ENCODE assay signal across 10 cellular contexts in the genomic region with DNA sequence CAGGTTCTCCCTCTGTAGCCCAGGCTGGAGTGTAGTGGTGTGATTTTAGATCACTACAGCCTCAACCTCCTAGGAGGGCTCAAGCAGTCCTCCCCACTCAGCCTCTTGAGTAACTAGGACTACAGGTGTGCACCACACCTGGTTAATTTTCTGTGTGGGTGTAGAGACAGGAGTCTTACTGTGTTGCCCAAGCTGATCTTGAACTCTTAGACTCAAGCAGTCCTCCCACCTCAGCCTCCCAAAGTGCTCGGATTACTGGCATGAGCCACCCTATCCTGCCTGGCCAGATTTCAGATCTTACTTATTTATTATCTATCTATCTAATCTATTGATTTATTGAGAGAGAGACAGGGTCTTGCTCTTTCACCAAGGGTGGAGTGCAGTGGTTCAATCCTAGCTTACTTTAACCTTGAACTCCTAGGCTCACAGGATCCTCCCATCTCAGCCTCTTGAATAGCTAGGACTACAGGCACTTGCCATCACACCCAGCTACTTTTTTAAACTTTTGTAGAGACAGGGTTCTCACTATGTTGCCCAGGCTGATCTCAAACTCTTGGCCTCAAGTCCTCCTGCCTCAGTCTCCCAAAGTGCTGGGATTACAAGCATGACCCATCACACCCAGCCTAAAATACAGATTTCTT.
DNase-seq lines count a peak whose midpoint lies in the region; ATAC-seq, FAIRE-seq and TF ChIP-seq lines count a peak whose summit lies in the region.
"Had no signal": no experiment of that assay in that cellular context is flagged by ENCODE, and none has a peak within 500 bp of the region (broad histone marks: within the 10 kb centered on the region; RNA-seq: fewer than 3 reads in every experiment).

No MANE protein-coding gene starts in this region.

- H3K36me3 ChIP-seq in GM23248 (ENCODE audit: low read depth) (no peaks in the 10 kb centered on the region), SK-N-SH (replicated peaks in 1 of 2; ENCODE audit: control insufficient read depth in 1 of 2, insufficient read depth in 2 of 2, low read length in 1 of 2) (peaks cover 0 to 4% of the 10 kb centered on the region in 2 experiments), H1 (ENCODE audit: control insufficient read depth in 2 of 4, insufficient read depth in 4 of 4, low read length in 3 of 4) (no peaks in the 10 kb centered on the region), ovary (no peaks in the 10 kb centered on the region)

- H3K9me3 ChIP-seq in GM23248 (ENCODE audit: low read depth) = no peaks in the 10 kb centered on the region
- no peaks in the 10 kb centered on the region for H3K9me3 ChIP-seq in SK-N-SH
- no peaks in the 10 kb centered on the region for H3K9me3 ChIP-seq in H1 (ENCODE audit: insufficient read depth in 2 of 2, low read depth in 1 of 2, low read length in 1 of 2)
- H3K9me3 ChIP-seq in ovary = no peaks in the 10 kb centered on the region

- H3K4me3 ChIP-seq in GM23248 (no peak overlapping the region), SK-N-SH (ENCODE audit: low read depth in 2 of 2, low read length in 1 of 2) (no peak overlapping the region), H1 (ENCODE audit: extremely low read depth in 1 of 4, insufficient read depth in 2 of 4, low read depth in 3 of 4, low read length in 4 of 4) (no peak overlapping the region), skin epidermis (no peak overlapping the region), ovary (no peak overlapping the region)

- no peak overlapping the region for H4K8ac ChIP-seq in H1 (ENCODE audit: extremely low read depth, insufficient read depth, low read length)

- no peak for FAIRE-seq in H1 (lab: Jason Lieb, UNC)
- FAIRE-seq: islet of Langerhans had no signal

- H2AFZ ChIP-seq in GM23248 = no peak overlapping the region
- no peak overlapping the region for H2AFZ ChIP-seq in SK-N-SH (ENCODE audit: low read depth)
- H2AFZ ChIP-seq in H1 (ENCODE audit: low read length) = no peak overlapping the region

- H3K56ac ChIP-seq in H1 (replicated peaks; ENCODE audit: insufficient read length, low read depth, low read length) = no peak overlapping the region

- DNase-seq in GM23248 (no peak), SK-N-SH (no peak), H1 (ENCODE audit: low read depth in 1 of 2, low spot score in 2 of 2) (no peak), NCI-H774 (lab: John Stamatoyannopoulos, UW) (no peak), T-helper 9 cell (no peak), ovary (no peak)
- DNase-seq: MV-4-11 had no signal

- no peaks in the 10 kb centered on the region for H3K23me2 ChIP-seq in H1 (ENCODE audit: low read depth, low read length)

- peak overlapping the region; percentile 51 for H3K4ac ChIP-seq in H1 (replicated peaks; ENCODE audit: insufficient read length, low read depth, low read length)

- 0 out of 2 replicates have a peak overlapping the region, but pooled peaks have one; percentile 34 for H2BK15ac ChIP-seq in H1 (ENCODE audit: low read length)

- POLR2A ChIA-PET in SK-N-SH (lab: Yijun Ruan, JAX) = no interaction called here
- POLR2A ChIA-PET in H1 (lab: Charles Lee; ENCODE audit: partially characterized antibody) = interaction anchor here (1.3 to 11.2 kb wide), 3 partner anchors 11 to 124 kb away, joined by 3 to 137 read pairs (median 3); partner anchors contain the start of genes PTRH2 and VMP1

- H3K27ac ChIP-seq in GM23248 (peak overlapping the region; percentile 99), SK-N-SH (ENCODE audit: low read depth in 2 of 2, low read length in 1 of 2) (peak overlapping the region; percentile 87 to 100; a peak in 3 of 4 replicates), H1 (ENCODE audit: low read depth, low read length) (no peak overlapping the region), skin epidermis (peak overlapping the region in 19 of 21 experiments; percentile 66 to 96 (median 87)), ovary (peak overlapping the region in 1 of 2 donors; percentile 18)

- no peak overlapping the region for H4K5ac ChIP-seq in H1 (ENCODE audit: insufficient read length, low read depth, low read length)

- H3K79me2 ChIP-seq in GM23248 (ENCODE audit: insufficient read depth) (peaks cover 83% of the 10 kb centered on the region), SK-N-SH (ENCODE audit: insufficient read depth) (peaks cover 92% of the 10 kb centered on the region), H1 (ENCODE audit: control insufficient read depth in 1 of 2, insufficient read depth in 2 of 2, low read length in 2 of 2) (no peaks in the 10 kb centered on the region)

- H3K9ac ChIP-seq in GM23248 (peak overlapping the region; percentile 93), SK-N-SH (peak overlapping the region; percentile 95), H1 (replicated peaks in 1 of 4; ENCODE audit: extremely low read depth in 1 of 4, low read depth in 3 of 4, low read length in 3 of 4) (no peak overlapping the region; a peak in 1 of 7 replicates)

- no peak for TF ChIP-seq POLR2A in H1 (IDR thresholded peaks at IDR 0.05; ENCODE audit: control extremely low read depth in 1 of 2, low read depth in 2 of 2, low read length in 2 of 2)
- TF ChIP-seq POLR2A in ovary (IDR thresholded peaks at IDR 0.05) = no peak

- peaks cover 62% of the 10 kb centered on the region for H3K4me1 ChIP-seq in GM23248 (ENCODE audit: insufficient read depth)
- H3K4me1 ChIP-seq in SK-N-SH (ENCODE audit: control insufficient read depth in 1 of 2, insufficient read depth in 2 of 2, low read depth in 1 of 2, low read length in 1 of 2) = peaks cover 14 to 61% of the 10 kb centered on the region in 2 experiments
- peaks cover 0 to 6% (median 5%) of the 10 kb centered on the region in 4 experiments; a peak in 5 of 7 replicates for H3K4me1 ChIP-seq in H1 (replicated peaks in 1 of 4; ENCODE audit: control insufficient read depth in 3 of 4, insufficient read depth in 4 of 4, low read length in 3 of 4)
- peaks cover 13% of the 10 kb centered on the region for H3K4me1 ChIP-seq in ovary (ENCODE audit: insufficient read depth)

- H3K9me2 ChIP-seq in GM23248 (ENCODE audit: insufficient read depth) = no peaks in the 10 kb centered on the region
- no peaks in the 10 kb centered on the region for H3K9me2 ChIP-seq in SK-N-SH

- H2BK20ac ChIP-seq in H1 (ENCODE audit: low read length) = no peak overlapping the region

- CTCF ChIA-PET in SK-N-SH (lab: Yijun Ruan, JAX) (interaction anchor here (0.9 to 5.9 kb wide), 5 partner anchors 11 to 78 kb away, joined by 3 to 25 read pairs (median 7); no protein-coding TSS in a partner anchor), H1 (lab: Charles Lee; ENCODE audit: partially characterized antibody) (interaction anchor here (1.6 to 4.4 kb wide), 2 partner anchors 47 to 77 kb away, joined by 7 to 19 read pairs; no protein-coding TSS in a partner anchor)

- no peak for ATAC-seq in GM18519 (IDR thresholded peaks at IDR 0.05; ENCODE audit: low FRiP score, unreplicated experiment)

- no peak overlapping the region for H4K91ac ChIP-seq in H1 (replicated peaks; ENCODE audit: insufficient read length, low read length)

- H3K23ac ChIP-seq in H1 (ENCODE audit: insufficient read length) = no peak overlapping the region

- no peak overlapping the region for H3K14ac ChIP-seq in H1 (ENCODE audit: insufficient read length)

- H3K4me2 ChIP-seq in GM23248 (ENCODE audit: unreplicated experiment) = peak overlapping the region; percentile 96
- H3K4me2 ChIP-seq in SK-N-SH = peak overlapping the region; percentile 69; the same call in 1 of the 2 replicates
- no peak overlapping the region for H3K4me2 ChIP-seq in H1 (ENCODE audit: insufficient read depth in 1 of 2, low read depth in 2 of 2, low read length in 2 of 2)

- H3K18ac ChIP-seq in H1 (ENCODE audit: extremely low read depth, low read length) = no peak overlapping the region

- H4K20me1 ChIP-seq in GM23248 (ENCODE audit: insufficient read depth) = no peaks in the 10 kb centered on the region
- no peaks in the 10 kb centered on the region for H4K20me1 ChIP-seq in SK-N-SH (ENCODE audit: insufficient read depth)
- H4K20me1 ChIP-seq in H1 (replicated peaks in 1 of 2; ENCODE audit: control insufficient read depth in 1 of 2, insufficient read depth in 2 of 2, low read length in 2 of 2) = no peaks in the 10 kb centered on the region

- H3F3A ChIP-seq in GM23248 (ENCODE audit: insufficient read depth) (peaks cover 45% of the 10 kb centered on the region), SK-N-SH (replicated peaks; ENCODE audit: insufficient read depth) (peaks cover 49% of the 10 kb centered on the region)

- TF ChIP-seq CTCF in SK-N-SH (IDR thresholded peaks at IDR 0.05) = no peak
- no peak for TF ChIP-seq CTCF in H1 (IDR thresholded peaks at IDR 0.05; ENCODE audit: control extremely low read depth in 1 of 3, insufficient read depth in 1 of 3, low read depth in 1 of 3, low read length in 3 of 3)
- no peak for TF ChIP-seq CTCF in ovary (IDR thresholded peaks at IDR 0.05)

- no peaks in the 10 kb centered on the region for H3K27me3 ChIP-seq in GM23248 (replicated peaks; ENCODE audit: insufficient read depth)
- H3K27me3 ChIP-seq in SK-N-SH (ENCODE audit: insufficient read depth) = no peaks in the 10 kb centered on the region
- H3K27me3 ChIP-seq in H1 (replicated peaks in 1 of 4; ENCODE audit: control insufficient read depth in 3 of 4, extremely low read depth in 1 of 4, insufficient read depth in 3 of 4, low read length in 3 of 4) = no peaks in the 10 kb centered on the region
- H3K27me3 ChIP-seq in ovary = no peaks in the 10 kb centered on the region

- H2BK5ac ChIP-seq in H1 (ENCODE audit: low read depth, low read length) = no peak overlapping the region; the same call in 1 of the 2 replicates

- WGBS in GM23248 (ENCODE audit: low coverage in 1 of 2, low lambda C conversion rate in 2 of 2, missing lambda C conversion rate in 2 of 2), 2 experiments = 100% methylated on average over 1 of the region's 1 CpG
- WGBS in SK-N-SH (ENCODE audit: low lambda C conversion rate) = 50% methylated on average over 1 of the region's 1 CpG
- 77% methylated on average over 1 of the region's 1 CpG; no CpG with 5 or more reads in 1 of the 2 experiments for whole genome bisulfite sequencing in H1 (ENCODE audit: extremely low coverage in 1 of 2, insufficient coverage in 1 of 2, insufficient read length in 1 of 2, insufficient replicate concordance in 2 of 2, low coverage in 1 of 2, low lambda C conversion rate in 2 of 2, missing lambda C conversion rate in 1 of 2), 2 experiments
- 36 to 63% (median 48%) methylated on average over 1 of the region's 1 CpG for WGBS in ovary, 3 donors

- H2AK5ac ChIP-seq in H1 (ENCODE audit: low read depth, low read length) = 0 out of 2 replicates have a peak overlapping the region, but pooled peaks have one; percentile 69

- peak overlapping the region; percentile 89 for H2BK12ac ChIP-seq in H1 (ENCODE audit: low read depth, low read length)

- intact Hi-C loops in ovary (cut with DNase I) = no loop called here

- no peaks in the 10 kb centered on the region for H3K79me1 ChIP-seq in H1 (ENCODE audit: low read depth, low read length)

- no peak for TF ChIP-seq RAD21 in SK-N-SH (IDR thresholded peaks at IDR 0.05; ENCODE audit: low read length)
- no peak for TF ChIP-seq RAD21 in H1 (IDR thresholded peaks at IDR 0.05 in 1 of 2, conservative IDR thresholded peaks at IDR 0.05 in 1 of 2; ENCODE audit: low read depth in 2 of 2, low read length in 2 of 2)

- in situ Hi-C loops in GM23248 (cut with MboI) = loop anchor here (10.0 kb wide), 1 partner anchor 76 kb away; no protein-coding TSS in a partner anchor

- H2BK120ac ChIP-seq in H1 (replicated peaks; ENCODE audit: low read depth, low read length) = no peak overlapping the region

- no peak for TF ChIP-seq EP300 in SK-N-SH (IDR thresholded peaks at IDR 0.05; ENCODE audit: borderline replicate concordance in 1 of 2, low read depth in 1 of 2, low read length in 1 of 2)
- no peak for TF ChIP-seq EP300 in H1 (IDR thresholded peaks at IDR 0.05; ENCODE audit: borderline replicate concordance in 1 of 2, low read depth in 2 of 2, low read length in 2 of 2)
- no peak for TF ChIP-seq EP300 in ovary (IDR thresholded peaks at IDR 0.05)

Comparison
In these comparisons a context has a peak if more than half of its experiments do, and no peak if none do; other contexts are left out.
1. H3K4me2 ChIP-seq: peak in GM23248 (single experiment) and SK-N-SH (single experiment); none in H1 (0 of 2).
2. H3K9ac ChIP-seq: peak in GM23248 (single experiment) and SK-N-SH (single experiment); none in H1 (0 of 4).